In the genomic region with DNA sequence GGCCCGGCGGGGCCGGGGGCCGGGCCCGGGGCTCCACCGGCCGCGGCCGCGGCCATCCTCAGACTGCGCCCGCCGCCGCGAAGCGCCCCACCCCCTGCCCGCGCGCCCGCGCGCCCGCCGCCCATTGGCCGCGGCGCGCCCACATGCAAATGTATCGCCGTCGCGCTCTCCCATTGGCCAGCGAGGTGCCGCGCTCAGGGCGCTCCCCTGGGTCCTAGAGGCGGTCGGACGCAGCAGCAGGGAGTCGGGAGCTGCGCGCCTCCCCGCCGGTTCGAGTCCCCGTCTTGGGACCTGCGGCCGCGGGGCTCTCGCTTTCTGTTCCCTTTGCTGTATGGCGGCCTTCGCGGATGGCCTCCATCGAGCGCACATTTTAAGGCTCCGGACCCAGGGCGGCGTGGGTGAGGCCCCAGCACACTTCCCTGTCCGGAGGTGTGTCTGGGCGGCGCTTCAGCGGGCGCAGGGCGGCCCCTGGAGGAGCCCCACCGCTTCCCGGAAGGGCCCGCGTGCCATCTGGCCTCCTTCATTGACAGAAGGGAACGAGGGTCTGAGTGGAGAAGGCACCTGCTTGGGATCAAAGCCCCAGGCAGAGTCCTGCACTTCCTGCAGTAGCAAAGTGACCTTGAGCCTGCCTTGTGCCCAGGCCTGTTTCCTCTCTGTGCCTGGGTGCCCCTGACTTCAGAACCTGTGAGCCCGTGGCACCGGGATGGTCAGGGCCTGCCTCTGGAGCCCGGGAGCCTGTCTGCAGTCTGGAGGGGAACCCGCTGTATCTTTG, we compare ENCODE assay signal across 8 cellular contexts. TPM values are rescaled to one million over a fixed set of nuclear protein-coding genes. Genes with fewer than 3 reads are reported as not detected.
DNase-seq lines count a peak whose midpoint lies in the region; ATAC-seq and TF ChIP-seq lines count a peak whose summit lies in the region.

A gene with protein sequence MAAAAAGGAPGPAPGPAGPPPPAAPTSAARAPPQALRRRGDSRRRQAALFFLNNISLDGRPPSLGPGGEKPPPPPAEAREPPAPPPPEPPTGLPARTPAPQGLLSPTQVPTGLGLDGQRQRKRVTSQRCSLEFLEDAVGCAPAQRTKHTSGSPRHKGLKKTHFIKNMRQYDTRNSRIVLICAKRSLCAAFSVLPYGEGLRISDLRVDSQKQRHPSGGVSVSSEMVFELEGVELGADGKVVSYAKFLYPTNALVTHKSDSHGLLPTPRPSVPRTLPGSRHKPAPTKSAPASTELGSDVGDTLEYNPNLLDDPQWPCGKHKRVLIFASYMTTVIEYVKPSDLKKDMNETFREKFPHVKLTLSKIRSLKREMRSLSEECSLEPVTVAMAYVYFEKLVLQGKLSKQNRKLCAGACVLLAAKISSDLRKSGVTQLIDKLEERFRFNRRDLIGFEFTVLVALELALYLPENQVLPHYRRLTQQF (minus strand): TSS at position 65 of the 772 bp plus-strand sequence. CDS start 9 bp downstream, at position 56.

- no peaks in the 10 kb centered on the region for H3K27me3 ChIP-seq in CD4-positive, alpha-beta T cell (ENCODE audit: control insufficient read depth, insufficient read depth, low read length)

- no peaks in the 10 kb centered on the region for H3K27me3 Mint-ChIP-seq in CD4-positive, alpha-beta T cell

- CTCF ChIA-PET in CD4-positive, alpha-beta T cell (lab: Charles Lee) = interaction anchor here (1.0 kb wide), 1 partner anchor 25 kb away, joined by 3 read pairs; no protein-coding TSS in a partner anchor

- DNase-seq in CD4-positive, alpha-beta T cell = peak; percentile 83 to 91 (median 86)
- DNase-seq in NCI-H748 (lab: John Stamatoyannopoulos, UW; ENCODE audit: unreplicated experiment) (peak; percentile 92), dermis microvascular lymphatic vessel endothelial cell (ENCODE audit: low read depth in 2 of 2) (peak; percentile 83 to 94), lower leg skin (ENCODE audit: low spot score in 2 of 2) (peak; percentile 90 to 98)
- peak; percentile 84 to 87 for DNase-seq in activated CD4-positive, alpha-beta T cell treated with anti-CD3 and anti-CD28 coated beads, Interleukin-2, amount 50 U/mL, for 4 hours
- peak; percentile 91 for DNase-seq in stimulated activated CD4-positive, alpha-beta T cell treated with anti-CD3 and anti-CD28 coated beads, Interleukin-4, amount 100 ng/mL, for 24 hours

- intact Hi-C loops in CD4-positive, alpha-beta T cell (cut with DNase I, micrococcal nuclease) = loop anchor here in 1 of 2 experiments (5.0 kb wide), 4 partner anchors 170 to 865 kb away; a partner anchor contains a TSS
- intact Hi-C loops in lower leg skin (cut with DNase I; ENCODE audit: low total_unique reads) = loop anchor here (10.0 kb wide), 1 partner anchor 397 kb away; a partner anchor contains a TSS

- H3K27ac Mint-ChIP-seq in CD4-positive, alpha-beta T cell = no peak within 1 kb of the TSS

- TF ChIP-seq POLR2A in lower leg skin (IDR thresholded peaks at IDR 0.05) = no peak

- H3K4me3 ChIP-seq in lower leg skin (ENCODE audit: low read depth, poor library complexity, severe bottlenecking) = peak within 1 kb of the TSS; percentile 50

- TF ChIP-seq CTCF in CD4-positive, alpha-beta T cell (IDR thresholded peaks at IDR 0.05) = no peak
- peak in 1 of 3 donors; percentile 12 for TF ChIP-seq CTCF in lower leg skin (IDR thresholded peaks at IDR 0.05)

- no peak within 1 kb of the TSS for H3K27ac ChIP-seq in CD4-positive, alpha-beta T cell (ENCODE audit: low read depth, low read length)

- POLR2A ChIA-PET in CD4-positive, alpha-beta T cell (lab: Charles Lee) = interaction anchor here (0.6 to 1.0 kb wide), 4 partner anchors 19 to 105 kb away, joined by 3 to 5 read pairs (median 4); a partner anchor contains a TSS

- H3K4me3 Mint-ChIP-seq in CD4-positive, alpha-beta T cell = peak within 1 kb of the TSS; percentile 84

- H3K9me3 ChIP-seq in CD4-positive, alpha-beta T cell (ENCODE audit: control insufficient read depth, low read length) = no peaks in the 10 kb centered on the region

- peaks cover 18% of the 10 kb centered on the region for H3K4me1 Mint-ChIP-seq in CD4-positive, alpha-beta T cell (ENCODE audit: low read depth)

- H3K9me3 Mint-ChIP-seq in CD4-positive, alpha-beta T cell = no peaks in the 10 kb centered on the region

- peak; percentile 95 for ATAC-seq in CD4-positive, alpha-beta T cell (ENCODE audit: poor library complexity)
- ATAC-seq in GM19397 (IDR thresholded peaks at IDR 0.05; ENCODE audit: unreplicated experiment) (peak; percentile 84), HG03558 (IDR thresholded peaks at IDR 0.05; ENCODE audit: extremely low read depth, unreplicated experiment) (peak; percentile 84)

- H3K36me3 Mint-ChIP-seq in CD4-positive, alpha-beta T cell (ENCODE audit: low read depth) = no peaks in the 10 kb centered on the region

- 10 to 16% methylated on average over 16 to 32 of the region's 73 CpGs for WGBS in lower leg skin, 2 donors

RNA-seq across cellular contexts. Expression of the gene that starts here (rescaled TPM):
- total RNA-seq in CD4-positive, alpha-beta T cell = 1 to 10 TPM; 4.4 TPM
- total RNA-seq in dermis microvascular lymphatic vessel endothelial cell = 0.77 and 1.5 TPM in 2 replicates
- total RNA-seq in lower leg skin = 1 to 10 TPM; 2.8 to 5.3 (median 3.7) TPM
